ENCODE assay signal across 14 cellular contexts in genomic region chr2:160574472-160575140, GRCh38.
DNase-seq lines count a peak whose midpoint lies in the region; ATAC-seq and TF ChIP-seq lines count a peak whose summit lies in the region.
"Had no signal": no experiment of that assay in that cellular context is flagged by ENCODE, and none has a peak within 500 bp of the region (broad histone marks: within the 10 kb centered on the region; RNA-seq: fewer than 3 reads in every experiment).

No MANE protein-coding gene starts in this region.

- CTCF ChIA-PET in activated naive CD4-positive, alpha-beta T cell treated with anti-CD3 and anti-CD28 coated beads, Interleukin-2, amount 10 ng/mL, durations not matched to agents 7 days and 5 days (lab: Charles Lee), result no interaction called here

- H3K4me1 ChIP-seq in foreskin keratinocyte, result peaks cover 20% of the 10 kb centered on the region

- H3K36me3 Mint-ChIP-seq in activated naive CD4-positive, alpha-beta T cell treated with anti-CD3 and anti-CD28 coated beads, Interleukin-2, amount 50 U/mL, for 72 hours, result no peaks in the 10 kb centered on the region
- H3K36me3 Mint-ChIP-seq in activated naive CD4-positive, alpha-beta T cell treated with anti-CD3 and anti-CD28 coated beads, Interleukin-2, amount 10 ng/mL, durations not matched to agents 7 days and 5 days, result peaks cover 1% of the 10 kb centered on the region

- no peaks in the 10 kb centered on the region for H3K27me3 Mint-ChIP-seq in activated naive CD4-positive, alpha-beta T cell treated with anti-CD3 and anti-CD28 coated beads, Interleukin-2, amount 10 ng/mL, durations not matched to agents 7 days and 5 days
- H3K27me3 Mint-ChIP-seq: naive thymus-derived CD8-positive, alpha-beta T cell had no signal

- H3K4me3 Mint-ChIP-seq in activated naive CD4-positive, alpha-beta T cell treated with anti-CD3 and anti-CD28 coated beads, Interleukin-2, amount 10 ng/mL, durations not matched to agents 7 days and 5 days, result no peak overlapping the region
- H3K4me3 Mint-ChIP-seq: naive thymus-derived CD8-positive, alpha-beta T cell had no signal

- H3K27ac Mint-ChIP-seq in activated naive CD4-positive, alpha-beta T cell treated with anti-CD3 and anti-CD28 coated beads, Interleukin-2, amount 50 U/mL, for 72 hours, result no peak overlapping the region
- no peak overlapping the region for H3K27ac Mint-ChIP-seq in activated naive CD4-positive, alpha-beta T cell treated with anti-CD3 and anti-CD28 coated beads, Interleukin-2, amount 10 ng/mL, durations not matched to agents 7 days and 5 days
- H3K27ac Mint-ChIP-seq: naive thymus-derived CD8-positive, alpha-beta T cell had no signal

- no peak for DNase-seq in activated naive CD4-positive, alpha-beta T cell treated with anti-CD3 and anti-CD28 coated beads, Interleukin-2, amount 50 U/mL, for 72 hours (ENCODE audit: low spot score in 2 of 2)
- no peak for DNase-seq in activated naive CD4-positive, alpha-beta T cell treated with anti-CD3 and anti-CD28 coated beads, Interleukin-2, amount 10 ng/mL, durations not matched to agents 7 days and 5 days
- DNase-seq in foreskin keratinocyte (peak; percentile 92 to 96), superior temporal gyrus (ENCODE audit: extremely low spot score) (peak; percentile 20), NCI-H1694 (lab: John Stamatoyannopoulos, UW) (no peak)
- DNase-seq: heart right ventricle; naive thymus-derived CD8-positive, alpha-beta T cell; NCI-H510A; stimulated activated CD4-positive, alpha-beta T cell treated with anti-CD3 and anti-CD28 coated beads, Interleukin-12 subunit alpha, Interleukin-12 subunit beta, amount 100 ng/mL, for 4 hours had no signal

- no peak for TF ChIP-seq CTCF in foreskin keratinocyte (conservative IDR thresholded peaks at IDR 0.05)

- peak; percentile 44 to 59 for ATAC-seq in activated naive CD4-positive, alpha-beta T cell treated with anti-CD3 and anti-CD28 coated beads, Interleukin-2, amount 50 U/mL, for 72 hours
- ATAC-seq in SK-N-SH treated with all-trans-retinoic acid at 6 μM for 48 hours (peak; percentile 98), foreskin keratinocyte (peak; percentile 95), GM21619 (IDR thresholded peaks at IDR 0.05; ENCODE audit: unreplicated experiment) (no peak), HG03460 (IDR thresholded peaks at IDR 0.05; ENCODE audit: unreplicated experiment) (no peak)
- ATAC-seq: HepG2; naive thymus-derived CD8-positive, alpha-beta T cell had no signal

- no peaks in the 10 kb centered on the region for H3K4me1 Mint-ChIP-seq in activated naive CD4-positive, alpha-beta T cell treated with anti-CD3 and anti-CD28 coated beads, Interleukin-2, amount 10 ng/mL, durations not matched to agents 7 days and 5 days

- H3K27ac ChIP-seq in foreskin keratinocyte, result peak overlapping the region; percentile 1
- H3K27ac ChIP-seq: BLaER1 had no signal

- H3K9me3 Mint-ChIP-seq in activated naive CD4-positive, alpha-beta T cell treated with anti-CD3 and anti-CD28 coated beads, Interleukin-2, amount 50 U/mL, for 72 hours, result peaks cover 0 to 4% of the 10 kb centered on the region in 2 donors
- peaks cover 17% of the 10 kb centered on the region for H3K9me3 Mint-ChIP-seq in activated naive CD4-positive, alpha-beta T cell treated with anti-CD3 and anti-CD28 coated beads, Interleukin-2, amount 10 ng/mL, durations not matched to agents 7 days and 5 days

- no peaks in the 10 kb centered on the region for H3K27me3 ChIP-seq in foreskin keratinocyte
- H3K27me3 ChIP-seq: BLaER1, heart right ventricle had no signal

TF ChIP-seq in SK-N-SH treated with all-trans-retinoic acid at 6 μM for 48 hours, 23 proteins besides CTCF, POLR2A, EP300 and RAD21:
- TF ChIP-seq GLIS3 (CRISPR knock-in tag; IDR thresholded peaks at IDR 0.05), result no peak
- TF ChIP-seq CSDC2 (CRISPR knock-in tag; IDR thresholded peaks at IDR 0.05), result no peak
- TF ChIP-seq TCF4 (CRISPR knock-in tag; IDR thresholded peaks at IDR 0.05; ENCODE audit: borderline replicate concordance), result no peak
- no peak for TF ChIP-seq TSHZ2 (CRISPR knock-in tag; IDR thresholded peaks at IDR 0.05)
- TF ChIP-seq ISL1 (CRISPR knock-in tag; IDR thresholded peaks at IDR 0.05), result no peak
TF ChIP-seq in SK-N-SH treated with all-trans-retinoic acid at 6 μM for 48 hours: peak in this region for 0.

Comparison
In these comparisons a context has a peak if more than half of its experiments do, and no peak if none do; other contexts are left out.
1. ATAC-seq: peak in activated naive CD4-positive, alpha-beta T cell treated with anti-CD3 and anti-CD28 coated beads, Interleukin-2, amount 50 U/mL, for 72 hours (2 of 2), SK-N-SH treated with all-trans-retinoic acid at 6 μM for 48 hours (single experiment) and foreskin keratinocyte (single experiment); none in GM21619 (single experiment) and HG03460 (single experiment).
2. DNase-seq: peak in foreskin keratinocyte (2 of 2) and superior temporal gyrus (single experiment); none in activated naive CD4-positive, alpha-beta T cell treated with anti-CD3 and anti-CD28 coated beads, Interleukin-2, amount 50 U/mL, for 72 hours (0 of 2), activated naive CD4-positive, alpha-beta T cell treated with anti-CD3 and anti-CD28 coated beads, Interleukin-2, amount 10 ng/mL, durations not matched to agents 7 days and 5 days (single experiment) and NCI-H1694 (single experiment).